ENCODE assay signal across 12 cellular contexts in the genomic region with DNA sequence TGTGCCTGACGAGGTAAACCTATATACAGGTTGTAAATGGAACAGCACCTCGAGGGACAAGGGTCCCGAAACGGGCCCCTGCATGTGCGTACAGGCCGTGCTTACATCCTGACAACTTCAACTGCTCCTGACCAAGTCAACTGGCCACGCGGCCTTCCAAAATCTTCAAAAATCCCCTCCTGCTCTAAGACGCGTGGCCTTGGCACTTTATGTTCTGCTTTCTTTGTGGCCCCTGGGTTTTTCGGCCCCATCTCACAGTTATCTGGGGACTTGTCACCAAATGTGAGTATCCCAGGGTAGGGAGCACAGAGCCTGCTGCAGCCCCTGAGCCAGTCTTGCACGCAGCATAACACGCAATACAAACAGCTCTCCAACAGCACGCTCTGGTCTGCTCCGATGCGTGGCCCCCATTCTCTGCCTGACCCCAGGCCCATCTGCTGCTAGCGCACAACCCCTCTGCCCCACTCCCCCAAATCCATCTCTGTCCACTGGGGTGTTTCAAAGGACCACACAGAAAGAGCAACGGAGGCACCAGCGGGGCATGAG. TPM values are rescaled to one million over a fixed set of nuclear protein-coding genes. Genes with fewer than 3 reads are reported as not detected.
DNase-seq lines count a peak whose midpoint lies in the region; FAIRE-seq and TF ChIP-seq lines count a peak whose summit lies in the region.
"Had no signal": no experiment of that assay in that cellular context is flagged by ENCODE, and none has a peak within 500 bp of the region (broad histone marks: within the 10 kb centered on the region; RNA-seq: fewer than 3 reads in every experiment).

No MANE protein-coding gene starts in this region.

- no peak overlapping the region for H2BK12ac ChIP-seq in H9 (ENCODE audit: insufficient read length, low read depth, low read length)

- no peak overlapping the region for H2BK5ac ChIP-seq in H9 (ENCODE audit: insufficient read length, low read length)

- H4K20me1 ChIP-seq in H9 (ENCODE audit: control insufficient read depth, insufficient read depth, insufficient read length) = no peaks in the 10 kb centered on the region

- H3K79me2 ChIP-seq in H9 (ENCODE audit: insufficient read depth, low read length) = no peaks in the 10 kb centered on the region

- no peaks in the 10 kb centered on the region for H3K23me2 ChIP-seq in H9 (ENCODE audit: insufficient read length, low read depth, low read length, poor library complexity, severe bottlenecking)

- no peak overlapping the region for H2BK15ac ChIP-seq in H9 (ENCODE audit: low read depth, low read length)

- H3K4me3 Mint-ChIP-seq in H9 = peak overlapping the region in 1 of 2 experiments; percentile 5; a peak in 1 of 5 replicates
- H3K4me3 Mint-ChIP-seq: activated CD4-positive, alpha-beta T cell treated with anti-CD3 and anti-CD28 coated beads, Interleukin-2, amount 10 ng/mL, durations not matched to agents 24 days and 14 days; activated naive CD8-positive, alpha-beta T cell had no signal

- H3K4me1 Mint-ChIP-seq in H9 = peaks cover 23 to 30% of the 10 kb centered on the region in 2 experiments
- H3K4me1 Mint-ChIP-seq: activated CD4-positive, alpha-beta T cell treated with anti-CD3 and anti-CD28 coated beads, Interleukin-2, amount 10 ng/mL, durations not matched to agents 24 days and 14 days had no signal

- TF ChIP-seq CTCF in H9 (conservative IDR thresholded peaks at IDR 0.05) (no peak), adrenal gland (IDR thresholded peaks at IDR 0.05) (no peak), kidney (IDR thresholded peaks at IDR 0.05; ENCODE audit: borderline replicate concordance, extremely low read depth, insufficient read depth) (no peak)

- no peaks in the 10 kb centered on the region for H3K9me3 ChIP-seq in H9 (ENCODE audit: control insufficient read depth, low read depth, low read length)
- H3K9me3 ChIP-seq in adrenal gland (replicated peaks in 1 of 3) = no peaks in the 10 kb centered on the region
- no peaks in the 10 kb centered on the region for H3K9me3 ChIP-seq in kidney (ENCODE audit: control insufficient read depth in 1 of 2, low read length in 2 of 2)

- no peak overlapping the region for H3K18ac ChIP-seq in H9 (ENCODE audit: insufficient read length, low read depth, low read length)

- H3K27ac ChIP-seq in H9 (ENCODE audit: insufficient read length, low read depth, low read length) (no peak overlapping the region), adrenal gland (peak overlapping the region; percentile 61 to 93 (median 72)), kidney (ENCODE audit: low read depth in 2 of 2, low read length in 2 of 2) (peak overlapping the region; percentile 96 to 97)

- no peak overlapping the region for H2BK120ac ChIP-seq in H9 (ENCODE audit: low read depth, low read length, poor library complexity, severe bottlenecking)

- H3K36me3 ChIP-seq in adrenal gland (replicated peaks in 1 of 2) (no peaks in the 10 kb centered on the region), kidney (ENCODE audit: control insufficient read depth in 1 of 2, insufficient read depth in 2 of 2, low read length in 2 of 2) (no peaks in the 10 kb centered on the region)

- no CpG with 5 or more reads among the region's 19 CpGs for WGBS in H9 (ENCODE audit: extremely low coverage, insufficient read length, low lambda C conversion rate)
- WGBS in adrenal gland, 4 donors = 83 to 92% (median 86%) methylated on average over 19 of the region's 19 CpGs

- H3K36me3 Mint-ChIP-seq in H9 (ENCODE audit: insufficient read depth in 1 of 3, low read depth in 3 of 3) = peaks cover 6 to 13% (median 6%) of the 10 kb centered on the region in 3 experiments
- H3K36me3 Mint-ChIP-seq: activated naive CD8-positive, alpha-beta T cell had no signal

- H3K4me3 ChIP-seq in adrenal gland (peak overlapping the region in 1 of 4 donors; percentile 27), kidney (ENCODE audit: low read length in 2 of 2) (peak overlapping the region; percentile 49 to 67)

- no peak overlapping the region for H2AK5ac ChIP-seq in H9 (ENCODE audit: insufficient read length, low read length)

- no peak overlapping the region for H3K4me2 ChIP-seq in H9 (ENCODE audit: insufficient read depth, insufficient read length, low read length)

- no peak overlapping the region for H3K14ac ChIP-seq in H9 (ENCODE audit: insufficient read depth, low read length)

- no peak overlapping the region for H3K9ac ChIP-seq in H9 (ENCODE audit: extremely low read depth, insufficient read length, low read length)
- peak overlapping the region; percentile 80 to 84 for H3K9ac ChIP-seq in kidney (ENCODE audit: low read length in 2 of 2)

- no peaks in the 10 kb centered on the region; the same call in none of the 2 replicates for H3K27me3 Mint-ChIP-seq in H9 (ENCODE audit: low read depth)
- H3K27me3 Mint-ChIP-seq: activated CD4-positive, alpha-beta T cell treated with anti-CD3 and anti-CD28 coated beads, Interleukin-2, amount 10 ng/mL, durations not matched to agents 24 days and 14 days; activated naive CD8-positive, alpha-beta T cell had no signal

- FAIRE-seq in kidney (lab: Jason Lieb, UNC) = no peak
- FAIRE-seq in H54 (lab: Jason Lieb, UNC) = no peak
- FAIRE-seq: GM12891 had no signal

- intact Hi-C loops in adrenal gland (cut with DNase I) (no loop called here), kidney (cut with DNase I) (no loop called here)

- peak overlapping the region in 2 of 3 experiments; percentile 69 to 92; a peak in 3 of 7 replicates for H3K27ac Mint-ChIP-seq in H9
- H3K27ac Mint-ChIP-seq: activated CD4-positive, alpha-beta T cell treated with anti-CD3 and anti-CD28 coated beads, Interleukin-2, amount 10 ng/mL, durations not matched to agents 24 days and 14 days; activated naive CD8-positive, alpha-beta T cell had no signal

- H3T11ph ChIP-seq in H9 (ENCODE audit: low read length) = no peak overlapping the region

- no peak overlapping the region for H3K56ac ChIP-seq in H9 (ENCODE audit: insufficient read length, low read depth, low read length)

- H3K79me1 ChIP-seq in H9 (ENCODE audit: insufficient read depth, low read depth, low read length, poor library complexity, severe bottlenecking) = no peaks in the 10 kb centered on the region

- no peak overlapping the region for H3K4ac ChIP-seq in H9 (ENCODE audit: low read depth, low read length)

- no peak overlapping the region for H4K8ac ChIP-seq in H9 (replicated peaks; ENCODE audit: insufficient read length, low read depth, low read length)

- no peak overlapping the region for H4K91ac ChIP-seq in H9 (ENCODE audit: insufficient read length, low read depth, low read length)

- DNase-seq in H9 (no peak), adrenal gland (peak in 1 of 7 donors; percentile 52), kidney (no peak), retina (peak; percentile 60), germinal center (ENCODE audit: low spot score) (no peak), NCI-H1092 treated with DMSO at 0.1 percent for 48 hours (lab: John Stamatoyannopoulos, UW) (no peak), H54 (ENCODE audit: insufficient read length, low spot score) (no peak)
- no peak for DNase-seq in effector CD8-positive, alpha-beta T cell (lab: John Stamatoyannopoulos, UW)
- DNase-seq: activated CD4-positive, alpha-beta T cell treated with anti-CD3 and anti-CD28 coated beads, Interleukin-2, amount 10 ng/mL, durations not matched to agents 24 days and 14 days; COR-L47 had no signal

- H2AFZ ChIP-seq in H9 (ENCODE audit: low read length) = no peak overlapping the region

- no peak overlapping the region for H2BK20ac ChIP-seq in H9 (ENCODE audit: low read depth, low read length, poor library complexity, severe bottlenecking)

- peaks cover 12% of the 10 kb centered on the region in 2 experiments for H3K9me3 Mint-ChIP-seq in H9

- no peak for TF ChIP-seq POLR2A in adrenal gland (IDR thresholded peaks at IDR 0.05)
- no peak for TF ChIP-seq POLR2A in H54 (IDR thresholded peaks at IDR 0.05; ENCODE audit: low read depth, low read length)

- no peaks in the 10 kb centered on the region for H3K4me1 ChIP-seq in H9 (ENCODE audit: insufficient read depth, low read length)
- H3K4me1 ChIP-seq in adrenal gland (replicated peaks in 1 of 2) = peaks cover 37 to 68% of the 10 kb centered on the region in 2 donors
- H3K4me1 ChIP-seq in kidney (ENCODE audit: control insufficient read depth in 1 of 2, insufficient read depth in 1 of 2, low read depth in 1 of 2, low read length in 2 of 2) = peaks cover 61 to 69% of the 10 kb centered on the region in 2 donors

- H3K23ac ChIP-seq in H9 (ENCODE audit: insufficient read length, low read depth, low read length) = no peak overlapping the region

- H3K27me3 ChIP-seq in H9 (ENCODE audit: insufficient read depth, low read length) (no peaks in the 10 kb centered on the region), adrenal gland (no peaks in the 10 kb centered on the region)

- H4K5ac ChIP-seq in H9 (ENCODE audit: insufficient read length, low read depth, low read length) = no peak overlapping the region

RNA-seq across cellular contexts. Expression of gene RPH3AL, which starts 0.7 kb away (rescaled TPM):
- total RNA-seq in H9 (2021) (2.3 and 3.0 TPM in 2 replicates), adrenal gland (10 to 100 TPM; 23.5 to 79.2 (median 40.7) TPM), kidney (55.9 TPM)
- polyA plus RNA-seq in adrenal gland (10 to 100 TPM in 1 of 3 donors, 1 to 10 TPM in 2; 7.7 to 19.9 (median 9.3) TPM), kidney (ENCODE audit: insufficient read depth, low read depth, low replicate concordance) (18.1 TPM)
